Comparison of ENCODE assay signal across 14 cellular contexts in genomic region chr6:54516331-54516730, GRCh38.
"Had no signal": no experiment of that assay in that cellular context is flagged by ENCODE, and none has a peak within 500 bp of the region (broad histone marks: within the 10 kb centered on the region; RNA-seq: fewer than 3 reads in every experiment).

No MANE protein-coding gene starts in this region.

- DNase-seq: activated CD4-positive, alpha-beta T cell treated with anti-CD3 and anti-CD28 coated beads, Interleukin-2, amount 10 ng/mL, durations not matched to agents 24 days and 14 days; activated CD4-positive, CD25-positive, alpha-beta regulatory T cell; activated CD8-positive, alpha-beta memory T cell treated with anti-CD3 and anti-CD28 coated beads, Interleukin-2, amount 50 U/mL, for 4 hours; activated CD8-positive, alpha-beta T cell treated with anti-CD3 and anti-CD28 coated beads, Interleukin-2, amount 10 ng/mL, durations not matched to agents 7 days and 5 days; activated effector memory CD4-positive, alpha-beta T cell treated with anti-CD3 and anti-CD28 coated beads, Interleukin-2, amount 50 U/mL, for 16 hours; activated T-cell treated with anti-CD3 and anti-CD28 coated beads, Interleukin-2, amount 50 U/mL, for 48 hours; adrenal gland; left lung; naive B cell; ovary; sigmoid colon; stimulated activated CD4-positive, alpha-beta T cell treated with anti-CD3 and anti-CD28 coated beads, Interleukin-1b, Interleukin-23, amount 100 ng/mL, for 48 hours; stomach; testis had no signal
